ENCODE assay signal across 1 cellular context in the genomic region with DNA sequence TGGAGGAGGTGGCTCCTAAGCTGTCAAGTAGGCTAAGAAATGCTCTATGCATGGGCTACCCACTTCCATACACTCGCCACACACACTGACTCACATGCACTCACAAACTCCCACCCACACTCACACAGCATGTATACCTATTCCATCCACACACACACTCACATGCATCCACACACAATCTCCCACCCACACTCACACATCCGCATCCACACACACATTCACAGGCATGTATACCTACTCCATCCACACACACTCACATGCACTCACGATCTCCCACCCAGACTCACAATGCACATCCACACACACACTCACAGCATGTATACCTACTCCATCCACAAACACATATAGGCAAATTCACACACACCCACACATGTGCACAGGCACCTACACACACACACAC. TPM values are rescaled to one million over a fixed set of nuclear protein-coding genes. Genes with fewer than 3 reads are reported as not detected.
"Had no signal": no experiment of that assay in that cellular context is flagged by ENCODE, and none has a peak within 500 bp of the region (broad histone marks: within the 10 kb centered on the region; RNA-seq: fewer than 3 reads in every experiment).

No MANE protein-coding gene starts in this region.

RNA-seq across cellular contexts. Expression of gene LGALS9C, which starts 32.1 kb away (rescaled TPM):
- polyA plus RNA-seq: cardiac muscle cell had no signal
